ENCODE assay signal across 13 cellular contexts in the genomic region with DNA sequence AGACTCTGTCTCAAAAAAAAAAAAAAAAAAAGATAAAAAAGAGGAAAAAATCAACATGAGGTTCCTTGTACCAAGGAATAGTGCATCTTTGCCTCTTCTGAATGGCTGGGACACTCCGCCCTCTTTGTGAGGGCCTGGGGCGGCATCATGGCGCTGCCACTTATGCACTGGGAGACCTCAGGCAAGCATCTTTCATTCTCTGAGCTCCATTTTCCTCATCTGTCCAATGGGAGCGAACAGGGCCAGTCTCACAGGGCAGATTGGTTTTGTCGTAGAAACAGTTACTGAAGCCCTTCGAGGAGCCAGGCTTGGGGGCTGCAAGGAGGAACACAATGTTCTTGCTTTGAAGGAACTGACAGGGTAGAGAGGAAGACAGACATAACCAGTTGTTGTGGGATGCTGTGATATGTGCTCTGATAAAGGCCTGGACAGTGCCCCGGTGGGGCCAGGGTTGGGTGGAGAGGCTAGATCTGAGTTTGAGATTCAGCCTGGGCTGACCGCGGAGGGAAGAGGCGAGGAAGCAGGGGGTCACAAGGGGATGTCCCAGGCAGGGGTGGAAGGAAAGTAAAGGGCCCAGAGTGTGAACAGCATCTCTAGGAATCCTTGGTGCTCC. TPM values are rescaled to one million over a fixed set of nuclear protein-coding genes. Genes with fewer than 3 reads are reported as not detected.
DNase-seq lines count a peak whose midpoint lies in the region; ATAC-seq, FAIRE-seq and TF ChIP-seq lines count a peak whose summit lies in the region.
"Had no signal": no experiment of that assay in that cellular context is flagged by ENCODE, and none has a peak within 500 bp of the region (broad histone marks: within the 10 kb centered on the region; RNA-seq: fewer than 3 reads in every experiment).

No MANE protein-coding gene starts in this region.

- H3K27ac ChIP-seq in left ventricle myocardium inferior (replicated peaks): peak overlapping the region; percentile 23
- H3K27ac ChIP-seq in astrocyte (ENCODE audit: low read depth, low read length): no peak overlapping the region

- no peaks in the 10 kb centered on the region for H3K79me2 ChIP-seq in astrocyte (ENCODE audit: insufficient read depth, low read length)

- H3K36me3 ChIP-seq in left ventricle myocardium inferior (no peaks in the 10 kb centered on the region), astrocyte (ENCODE audit: insufficient read depth, low read length) (no peaks in the 10 kb centered on the region)

- H3K4me3 ChIP-seq in left ventricle myocardium inferior (no peak overlapping the region), astrocyte (ENCODE audit: insufficient read depth, low read depth, low read length) (no peak overlapping the region)

- no peak for TF ChIP-seq CTCF in left ventricle myocardium inferior (IDR thresholded peaks at IDR 0.05; ENCODE audit: borderline replicate concordance)
- TF ChIP-seq CTCF in astrocyte (IDR thresholded peaks at IDR 0.05; ENCODE audit: insufficient read depth, low read depth, low read length): no peak
- no peak for TF ChIP-seq CTCF in nephron (IDR thresholded peaks at IDR 0.05; ENCODE audit: unreplicated experiment in 3 of 3)

- H3K27me3 ChIP-seq in left ventricle myocardium inferior (ENCODE audit: low read depth) (no peaks in the 10 kb centered on the region), astrocyte (ENCODE audit: insufficient read depth, low read length) (no peaks in the 10 kb centered on the region)

- peak overlapping the region; percentile 41 for H3K27ac Mint-ChIP-seq in astrocyte (ENCODE audit: unreplicated experiment)
- H3K27ac Mint-ChIP-seq in nephron: peak overlapping the region; percentile 27 to 41 (median 30)

- H3K4me3 Mint-ChIP-seq in astrocyte (ENCODE audit: unreplicated experiment): no peak overlapping the region
- no peak overlapping the region for H3K4me3 Mint-ChIP-seq in nephron
- H3K4me3 Mint-ChIP-seq: WTC11 had no signal

- H4K20me1 ChIP-seq in astrocyte (ENCODE audit: insufficient read depth, low read length): no peaks in the 10 kb centered on the region

- intact Hi-C loops in left ventricle myocardium inferior (cut with micrococcal nuclease) (no loop called here), left ventricle myocardium superior (cut with micrococcal nuclease) (no loop called here)

- ATAC-seq in left ventricle myocardium superior (no peak), HG02970 (IDR thresholded peaks at IDR 0.05; ENCODE audit: low FRiP score, unreplicated experiment) (no peak), HG03469 (IDR thresholded peaks at IDR 0.05; ENCODE audit: unreplicated experiment) (no peak)
- ATAC-seq: WTC11 had no signal

- H3K9me3 Mint-ChIP-seq in astrocyte (ENCODE audit: unreplicated experiment) (no peaks in the 10 kb centered on the region), nephron (no peaks in the 10 kb centered on the region)
- H3K9me3 Mint-ChIP-seq: WTC11 had no signal

- H3K27me3 Mint-ChIP-seq in astrocyte (ENCODE audit: low read depth, unreplicated experiment) (peaks cover 15% of the 10 kb centered on the region), nephron (ENCODE audit: low read depth) (peaks cover 6% of the 10 kb centered on the region)

- DNase-seq in left ventricle myocardium inferior (no peak), left ventricle myocardium superior (no peak), astrocyte (ENCODE audit: low read depth) (no peak), NCI-H446 treated with DMSO at 0.1 percent for 48 hours (lab: John Stamatoyannopoulos, UW) (no peak), amygdala (lab: John Stamatoyannopoulos, UW) (no peak)
- DNase-seq: ACHN; activated CD8-positive, alpha-beta memory T cell treated with anti-CD3 and anti-CD28 coated beads, Interleukin-2, amount 50 U/mL, for 48 hours; DMS53 had no signal

- no peak overlapping the region for H3K4me2 ChIP-seq in astrocyte (ENCODE audit: low read length)

- no peak for FAIRE-seq in astrocyte (lab: Jason Lieb, UNC)
- FAIRE-seq: HTR-8/SVneo had no signal

- no peaks in the 10 kb centered on the region for H3K9me3 ChIP-seq in left ventricle myocardium inferior (replicated peaks)
- no peaks in the 10 kb centered on the region for H3K9me3 ChIP-seq in astrocyte (ENCODE audit: insufficient read depth, low read depth, low read length)

- H3K4me1 ChIP-seq in left ventricle myocardium inferior (peaks cover 21% of the 10 kb centered on the region), astrocyte (ENCODE audit: insufficient read depth, low read length) (no peaks in the 10 kb centered on the region)

- H3K36me3 Mint-ChIP-seq in astrocyte (ENCODE audit: low read depth, unreplicated experiment): no peaks in the 10 kb centered on the region
- H3K36me3 Mint-ChIP-seq in nephron (ENCODE audit: low read depth): no peaks in the 10 kb centered on the region
- H3K36me3 Mint-ChIP-seq: WTC11 had no signal

- H3K4me1 Mint-ChIP-seq in astrocyte (ENCODE audit: low read depth, unreplicated experiment) (peaks cover 2% of the 10 kb centered on the region), nephron (peaks cover 29% of the 10 kb centered on the region)

- no peak overlapping the region for H3K9ac ChIP-seq in astrocyte (ENCODE audit: low read length)

- H2AFZ ChIP-seq in astrocyte (ENCODE audit: low read depth, low read length): no peak overlapping the region

RNA-seq across cellular contexts. Expression of a gene that starts 14.1 kb away (rescaled TPM):
- total RNA-seq in left ventricle myocardium inferior: 48.5 TPM
- 55.0 TPM for total RNA-seq in left ventricle myocardium superior
- total RNA-seq in astrocyte: 44.5 and 49.5 TPM in 2 replicates
